1 cellular context compared by ENCODE assay signal in the genomic region with DNA sequence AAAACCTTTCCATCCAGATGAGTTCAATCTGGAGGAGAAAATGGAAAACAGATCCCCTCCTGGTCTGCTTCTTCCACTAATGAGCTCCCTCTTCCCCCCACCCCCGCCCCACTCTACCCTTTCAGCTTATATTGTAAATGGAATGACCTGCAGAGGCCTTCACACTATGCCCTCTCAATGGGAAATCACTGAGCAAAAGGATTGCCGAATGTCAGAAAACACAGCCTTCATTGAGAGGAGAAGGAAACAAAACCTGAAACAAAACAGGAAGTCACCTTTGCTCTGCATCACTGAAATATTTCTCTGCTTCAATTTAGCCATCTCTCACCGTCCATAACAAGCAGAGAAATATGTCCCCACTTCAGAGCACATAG.
TF ChIP-seq lines count a peak whose summit lies in the region.

No MANE protein-coding gene starts in this region.

TF ChIP-seq in H1, 55 proteins besides CTCF, POLR2A, EP300 and RAD21 (continued from another document):
- TF ChIP-seq SP1 (IDR thresholded peaks at IDR 0.05; ENCODE audit: low read depth, low read length) (no peak), YY1 (IDR thresholded peaks at IDR 0.05; ENCODE audit: low read depth, low read length) (no peak), POU5F1 (IDR thresholded peaks at IDR 0.05; ENCODE audit: low read depth, low read length) (no peak), MAFK (IDR thresholded peaks at IDR 0.05; ENCODE audit: low read depth, low read length) (no peak), EGR1 (IDR thresholded peaks at IDR 0.05; ENCODE audit: borderline replicate concordance, low read depth, low read length) (no peak), SP4 (IDR thresholded peaks at IDR 0.05; ENCODE audit: low read length) (no peak), GTF2F1 (IDR thresholded peaks at IDR 0.05; ENCODE audit: borderline replicate concordance, low read depth, low read length) (no peak), JUN (IDR thresholded peaks at IDR 0.05; ENCODE audit: low read depth, low read length) (no peak), POLR2AphosphoS5 (IDR thresholded peaks at IDR 0.05; ENCODE audit: low read depth, low read length) (no peak), TCF12 (IDR thresholded peaks at IDR 0.05; ENCODE audit: low read depth, low read length) (no peak), SUZ12 (IDR thresholded peaks at IDR 0.05; ENCODE audit: low read length) (no peak), CTBP2 (IDR thresholded peaks at IDR 0.05; ENCODE audit: borderline replicate concordance, insufficient read depth, insufficient read length, low read length) (no peak)
- TF ChIP-seq, protein P1, sequence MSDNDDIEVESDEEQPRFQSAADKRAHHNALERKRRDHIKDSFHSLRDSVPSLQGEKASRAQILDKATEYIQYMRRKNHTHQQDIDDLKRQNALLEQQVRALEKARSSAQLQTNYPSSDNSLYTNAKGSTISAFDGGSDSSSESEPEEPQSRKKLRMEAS (IDR thresholded peaks at IDR 0.05), result no peak
